ENCODE assay signal across 1 cellular context in genomic region chr19:55528030-55528801, GRCh38.
TF ChIP-seq lines count a peak whose summit lies in the region.

No MANE protein-coding gene starts in this region.

TF ChIP-seq in HepG2, 621 proteins besides CTCF, POLR2A, EP300 and RAD21:
- TF ChIP-seq, protein P1, sequence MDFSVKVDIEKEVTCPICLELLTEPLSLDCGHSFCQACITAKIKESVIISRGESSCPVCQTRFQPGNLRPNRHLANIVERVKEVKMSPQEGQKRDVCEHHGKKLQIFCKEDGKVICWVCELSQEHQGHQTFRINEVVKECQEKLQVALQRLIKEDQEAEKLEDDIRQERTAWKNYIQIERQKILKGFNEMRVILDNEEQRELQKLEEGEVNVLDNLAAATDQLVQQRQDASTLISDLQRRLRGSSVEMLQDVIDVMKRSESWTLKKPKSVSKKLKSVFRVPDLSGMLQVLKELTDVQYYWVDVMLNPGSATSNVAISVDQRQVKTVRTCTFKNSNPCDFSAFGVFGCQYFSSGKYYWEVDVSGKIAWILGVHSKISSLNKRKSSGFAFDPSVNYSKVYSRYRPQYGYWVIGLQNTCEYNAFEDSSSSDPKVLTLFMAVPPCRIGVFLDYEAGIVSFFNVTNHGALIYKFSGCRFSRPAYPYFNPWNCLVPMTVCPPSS (IDR thresholded peaks at IDR 0.05), result no peak
- TF ChIP-seq IKZF1 (IDR thresholded peaks at IDR 0.05) (0 out of 2 replicates have a peak, but pooled peaks have one; percentile 34), NBN (conservative IDR thresholded peaks at IDR 0.05) (0 out of 2 replicates have a peak, but pooled peaks have one; percentile 15), STAG1 (CRISPR knock-in tag; IDR thresholded peaks at IDR 0.05) (0 out of 2 replicates have a peak, but pooled peaks have one; percentile 4), NFE2L2 (IDR thresholded peaks at IDR 0.05; ENCODE audit: low read length) (no peak), ZNF251 (CRISPR knock-in tag; IDR thresholded peaks at IDR 0.05) (no peak), SMC3 (IDR thresholded peaks at IDR 0.05; ENCODE audit: low read length) (0 out of 2 replicates have a peak, but pooled peaks have one; percentile 11), RFX5 (IDR thresholded peaks at IDR 0.05; ENCODE audit: low read depth, low read length) (no peak), CENPBD1 (CRISPR knock-in tag; IDR thresholded peaks at IDR 0.05; ENCODE audit: borderline replicate concordance, low read depth) (no peak), ARNT (IDR thresholded peaks at IDR 0.05) (no peak), ZSCAN20 (CRISPR knock-in tag; IDR thresholded peaks at IDR 0.05; ENCODE audit: borderline replicate concordance) (no peak), ZNF737 (CRISPR knock-in tag; IDR thresholded peaks at IDR 0.05; ENCODE audit: borderline replicate concordance) (no peak)
- TF ChIP-seq, protein P2, sequence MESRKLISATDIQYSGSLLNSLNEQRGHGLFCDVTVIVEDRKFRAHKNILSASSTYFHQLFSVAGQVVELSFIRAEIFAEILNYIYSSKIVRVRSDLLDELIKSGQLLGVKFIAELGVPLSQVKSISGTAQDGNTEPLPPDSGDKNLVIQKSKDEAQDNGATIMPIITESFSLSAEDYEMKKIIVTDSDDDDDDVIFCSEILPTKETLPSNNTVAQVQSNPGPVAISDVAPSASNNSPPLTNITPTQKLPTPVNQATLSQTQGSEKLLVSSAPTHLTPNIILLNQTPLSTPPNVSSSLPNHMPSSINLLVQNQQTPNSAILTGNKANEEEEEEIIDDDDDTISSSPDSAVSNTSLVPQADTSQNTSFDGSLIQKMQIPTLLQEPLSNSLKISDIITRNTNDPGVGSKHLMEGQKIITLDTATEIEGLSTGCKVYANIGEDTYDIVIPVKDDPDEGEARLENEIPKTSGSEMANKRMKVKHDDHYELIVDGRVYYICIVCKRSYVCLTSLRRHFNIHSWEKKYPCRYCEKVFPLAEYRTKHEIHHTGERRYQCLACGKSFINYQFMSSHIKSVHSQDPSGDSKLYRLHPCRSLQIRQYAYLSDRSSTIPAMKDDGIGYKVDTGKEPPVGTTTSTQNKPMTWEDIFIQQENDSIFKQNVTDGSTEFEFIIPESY (CRISPR knock-in tag; IDR thresholded peaks at IDR 0.05), result no peak
- TF ChIP-seq, protein P3, sequence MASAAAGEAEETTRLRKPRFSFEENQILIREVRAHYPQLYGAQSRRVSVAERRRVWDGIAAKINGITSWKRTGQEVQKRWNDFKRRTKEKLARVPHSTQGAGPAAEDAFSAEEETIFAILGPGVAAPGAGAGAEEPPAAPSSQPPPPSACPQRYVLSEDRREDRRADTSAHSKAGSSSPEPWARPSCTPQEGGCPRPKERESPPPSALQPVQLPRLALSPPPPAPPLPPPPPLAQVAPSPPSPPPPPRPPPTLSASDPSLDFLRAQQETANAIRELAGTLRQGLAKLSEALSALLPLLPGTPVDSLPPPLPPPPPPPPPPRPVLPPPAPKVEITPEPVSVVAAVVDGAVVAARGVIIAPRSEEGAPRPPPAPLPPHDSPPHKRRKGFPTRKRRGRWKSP (CRISPR knock-in tag; IDR thresholded peaks at IDR 0.05), result no peak
- TF ChIP-seq, protein P4, sequence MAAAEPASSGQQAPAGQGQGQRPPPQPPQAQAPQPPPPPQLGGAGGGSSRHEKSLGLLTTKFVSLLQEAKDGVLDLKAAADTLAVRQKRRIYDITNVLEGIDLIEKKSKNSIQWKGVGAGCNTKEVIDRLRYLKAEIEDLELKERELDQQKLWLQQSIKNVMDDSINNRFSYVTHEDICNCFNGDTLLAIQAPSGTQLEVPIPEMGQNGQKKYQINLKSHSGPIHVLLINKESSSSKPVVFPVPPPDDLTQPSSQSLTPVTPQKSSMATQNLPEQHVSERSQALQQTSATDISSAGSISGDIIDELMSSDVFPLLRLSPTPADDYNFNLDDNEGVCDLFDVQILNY (CRISPR knock-in tag; conservative IDR thresholded peaks at IDR 0.05), result no peak
TF ChIP-seq in HepG2: peak in this region for 4.
